32 cellular contexts compared by ENCODE assay signal in genomic region chr19:21135433-21135832, GRCh38.
"Had no signal": no experiment of that assay in that cellular context is flagged by ENCODE, and none has a peak within 500 bp of the region (broad histone marks: within the 10 kb centered on the region; RNA-seq: fewer than 3 reads in every experiment).

No MANE protein-coding gene starts in this region.

- H3K9me3 ChIP-seq: ascending aorta, breast epithelium, colonic mucosa, esophagus squamous epithelium, gastroesophageal sphincter, heart right ventricle had no signal

- H3K27ac ChIP-seq: ascending aorta, breast epithelium, cardiac muscle cell, colonic mucosa, esophagus squamous epithelium, gastroesophageal sphincter, heart right ventricle, WERI-Rb-1 had no signal

- H3K27ac Mint-ChIP-seq: activated CD4-positive, alpha-beta memory T cell treated with anti-CD3 and anti-CD28 coated beads, Interleukin-2, amount 10 ng/mL, durations not matched to agents 7 days and 5 days; activated CD4-positive, alpha-beta T cell treated with anti-CD3 and anti-CD28 coated beads for 36 hours; activated CD4-positive, alpha-beta T cell treated with anti-CD3 and anti-CD28 coated beads, Interleukin-2, amount 10 ng/mL, durations not matched to agents 24 days and 14 days; activated naive CD4-positive, alpha-beta T cell treated with anti-CD3 and anti-CD28 coated beads, Interleukin-2, amount 10 ng/mL, durations not matched to agents 7 days and 5 days; activated naive CD4-positive, alpha-beta T cell treated with anti-CD3 and anti-CD28 coated beads, Interleukin-2, amount 50 U/mL, for 72 hours; activated naive CD8-positive, alpha-beta T cell treated with anti-CD3 and anti-CD28 coated beads, Interleukin-2, amount 10 ng/mL, durations not matched to agents 7 days and 5 days; activated T-cell treated with anti-CD3 and anti-CD28 coated beads, Interleukin-2, amount 50 U/mL, for 24 hours; activated T-cell treated with anti-CD3 and anti-CD28 coated beads, Interleukin-2, amount 50 U/mL, for 72 hours; brain; T-cell; T-helper 1 cell treated with Interleukin-12 subunit alpha and Interleukin-12 subunit beta and Interleukin-4 antibody, amounts not matched to agents 30 μg/mL and 1 μg/mL, for 36 hours had no signal

- H3K4me3 ChIP-seq: ascending aorta, breast epithelium, cardiac muscle cell, colonic mucosa, esophagus squamous epithelium, gastroesophageal sphincter, heart right ventricle had no signal

- H3K4me3 Mint-ChIP-seq: activated CD4-positive, alpha-beta memory T cell treated with anti-CD3 and anti-CD28 coated beads, Interleukin-2, amount 10 ng/mL, durations not matched to agents 7 days and 5 days; activated CD4-positive, alpha-beta T cell treated with anti-CD3 and anti-CD28 coated beads for 36 hours; activated CD4-positive, alpha-beta T cell treated with anti-CD3 and anti-CD28 coated beads, Interleukin-2, amount 10 ng/mL, durations not matched to agents 24 days and 14 days; activated naive CD4-positive, alpha-beta T cell treated with anti-CD3 and anti-CD28 coated beads, Interleukin-2, amount 10 ng/mL, durations not matched to agents 7 days and 5 days; activated naive CD8-positive, alpha-beta T cell treated with anti-CD3 and anti-CD28 coated beads, Interleukin-2, amount 10 ng/mL, durations not matched to agents 7 days and 5 days; activated T-cell treated with anti-CD3 and anti-CD28 coated beads, Interleukin-2, amount 50 U/mL, for 24 hours; activated T-cell treated with anti-CD3 and anti-CD28 coated beads, Interleukin-2, amount 50 U/mL, for 72 hours; brain; T-cell; T-helper 1 cell treated with Interleukin-12 subunit alpha and Interleukin-12 subunit beta and Interleukin-4 antibody, amounts not matched to agents 30 μg/mL and 1 μg/mL, for 36 hours had no signal

- H3K4me1 ChIP-seq: ascending aorta, breast epithelium, colonic mucosa, gastroesophageal sphincter, heart right ventricle had no signal

- H3K36me3 ChIP-seq: ascending aorta, breast epithelium, cardiac muscle cell, colonic mucosa, esophagus squamous epithelium, gastroesophageal sphincter, heart right ventricle, WERI-Rb-1 had no signal

- H3K9me3 Mint-ChIP-seq: brain had no signal

- H3K27me3 ChIP-seq: ascending aorta, breast epithelium, cardiac muscle cell, colonic mucosa, esophagus squamous epithelium, gastroesophageal sphincter, heart right ventricle had no signal

- ATAC-seq: activated CD4-positive, alpha-beta T cell treated with anti-CD3 and anti-CD28 coated beads for 36 hours; activated naive CD4-positive, alpha-beta T cell treated with anti-CD3 and anti-CD28 coated beads, Interleukin-2, amount 50 U/mL, for 72 hours; activated T-cell treated with anti-CD3 and anti-CD28 coated beads, Interleukin-2, amount 50 U/mL, for 72 hours; gastroesophageal sphincter; heart right ventricle; T-cell had no signal

- H3K27me3 Mint-ChIP-seq: activated CD4-positive, alpha-beta T cell treated with anti-CD3 and anti-CD28 coated beads for 36 hours; activated CD4-positive, alpha-beta T cell treated with anti-CD3 and anti-CD28 coated beads, Interleukin-2, amount 10 ng/mL, durations not matched to agents 24 days and 14 days; activated naive CD8-positive, alpha-beta T cell treated with anti-CD3 and anti-CD28 coated beads, Interleukin-2, amount 10 ng/mL, durations not matched to agents 7 days and 5 days; brain had no signal

- H3K36me3 Mint-ChIP-seq: brain had no signal

- DNase-seq: activated CD4-positive, alpha-beta memory T cell treated with anti-CD3 and anti-CD28 coated beads, Interleukin-2, amount 10 ng/mL, durations not matched to agents 7 days and 5 days; activated CD4-positive, alpha-beta T cell treated with anti-CD3 and anti-CD28 coated beads for 36 hours; activated CD4-positive, alpha-beta T cell treated with anti-CD3 and anti-CD28 coated beads, Interleukin-2, amount 50 U/mL, for 4 hours; activated CD4-positive, CD25-positive, alpha-beta regulatory T cell; activated CD4-positive, CD25-positive, alpha-beta regulatory T cell treated with anti-CD3 and anti-CD28 coated beads, Interleukin-2, amount 50 U/mL, for 72 hours; activated CD8-positive, alpha-beta memory T cell treated with anti-CD3 and anti-CD28 coated beads, Interleukin-2, amount 50 U/mL, for 48 hours; activated gamma-delta T cell; activated naive CD4-positive, alpha-beta T cell; activated naive CD4-positive, alpha-beta T cell treated with anti-CD3 and anti-CD28 coated beads, Interleukin-2, amount 10 ng/mL, durations not matched to agents 7 days and 5 days; activated naive CD8-positive, alpha-beta T cell treated with anti-CD3 and anti-CD28 coated beads, Interleukin-2, amount 10 ng/mL, durations not matched to agents 7 days and 5 days; activated T-cell treated with anti-CD3 and anti-CD28 coated beads for 4 hours; activated T-cell treated with anti-CD3 and anti-CD28 coated beads, Interleukin-2, amount 50 U/mL, for 24 hours; activated T-cell treated with anti-CD3 and anti-CD28 coated beads, Interleukin-2, amount 50 U/mL, for 72 hours; central memory CD4-positive, alpha-beta T cell; cerebellar nuclear complex; colonic mucosa; effector memory CD4-positive, alpha-beta T cell; erythroblast; esophagus squamous epithelium; foreskin melanocyte; heart right ventricle; T-cell; T-helper 9 cell; WERI-Rb-1 had no signal

- H3K4me1 Mint-ChIP-seq: activated CD4-positive, alpha-beta T cell treated with anti-CD3 and anti-CD28 coated beads for 36 hours; brain had no signal
